ENCODE assay signal across 1 cellular context in genomic region chr2:46873632-46874068, GRCh38.
TF ChIP-seq lines count a peak whose summit lies in the region.

No MANE protein-coding gene starts in this region.

TF ChIP-seq in HepG2, 621 proteins besides CTCF, POLR2A, EP300 and RAD21 (continued from another document):
- TF ChIP-seq MNT (IDR thresholded peaks at IDR 0.05) (peak; percentile 85), SNAPC2 (CRISPR knock-in tag; IDR thresholded peaks at IDR 0.05) (no peak), TP53 (CRISPR knock-in tag; conservative IDR thresholded peaks at IDR 0.05) (no peak), ZNF446 (CRISPR knock-in tag; IDR thresholded peaks at IDR 0.05) (no peak), ZNF318 (CRISPR knock-in tag; IDR thresholded peaks at IDR 0.05) (no peak), JUND (CRISPR knock-in tag; IDR thresholded peaks at IDR 0.05) (peak; percentile 40; the same call in 1 of the 2 replicates), ZNF879 (CRISPR knock-in tag; IDR thresholded peaks at IDR 0.05) (no peak), TCF12 (IDR thresholded peaks at IDR 0.05) (no peak), TCF12 (CRISPR knock-in tag; IDR thresholded peaks at IDR 0.05) (no peak), ZNF512 (CRISPR knock-in tag; IDR thresholded peaks at IDR 0.05) (no peak), RORA (CRISPR knock-in tag; IDR thresholded peaks at IDR 0.05) (no peak), ZBED4 (CRISPR knock-in tag; IDR thresholded peaks at IDR 0.05; ENCODE audit: borderline replicate concordance) (no peak)
